ENCODE assay signal across 25 cellular contexts in the genomic region with DNA sequence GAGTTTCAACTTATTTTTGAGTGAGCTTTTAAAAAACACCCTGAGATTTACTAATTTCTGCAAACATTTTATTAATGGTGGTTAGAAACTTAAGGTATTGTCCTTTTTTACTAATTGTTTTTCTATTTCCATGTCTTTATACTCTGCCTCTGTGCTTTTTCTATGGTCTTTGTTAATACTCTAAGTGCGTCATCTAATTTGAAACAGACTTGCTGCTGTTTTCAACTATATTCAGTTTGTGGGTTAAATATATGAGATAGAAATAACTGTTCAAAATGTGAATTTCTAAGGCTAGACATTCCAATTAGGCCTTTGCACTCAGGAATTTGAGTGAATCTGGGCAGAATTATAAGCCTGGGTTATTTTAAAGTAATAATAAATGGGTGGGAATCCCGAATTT.
"Had no signal": no experiment of that assay in that cellular context is flagged by ENCODE, and none has a peak within 500 bp of the region (broad histone marks: within the 10 kb centered on the region; RNA-seq: fewer than 3 reads in every experiment).

No MANE protein-coding gene starts in this region.

- H3K4me1 Mint-ChIP-seq: memory B cell; naive B cell; nephron; stimulated activated memory B cell treated with anti-CD40 and anti-IgM and Interleukin-4, amounts not matched to agents 10 μg/mL and 1 μg/mL and 100 μg/mL, for 72 hours had no signal

- H3K4me3 ChIP-seq: dorsolateral prefrontal cortex, hepatocyte, left ventricle myocardium inferior, lower lobe of right lung, psoas muscle, right lobe of liver, spleen, tibial artery, upper lobe of left lung, uterus had no signal

- H3K9me3 ChIP-seq: lower lobe of right lung, psoas muscle, right lobe of liver, tibial artery, upper lobe of left lung, uterus had no signal

- H3K9me3 Mint-ChIP-seq: nephron; stimulated activated naive CD8-positive, alpha-beta T cell treated with anti-CD3 and anti-CD28 coated beads, Interleukin-15, Interleukin-2, amounts not matched to agents 100 ng/mL and 50 ng/mL, for 24 hours had no signal

- H3K36me3 Mint-ChIP-seq: memory B cell; naive B cell; stimulated activated memory B cell treated with anti-CD40 and anti-IgM and Interleukin-4, amounts not matched to agents 10 μg/mL and 1 μg/mL and 100 μg/mL, for 72 hours had no signal

- DNase-seq: cortex of kidney; dorsolateral prefrontal cortex; effector CD8-positive, alpha-beta T cell; head of caudate nucleus; kidney; left cardiac atrium; left ventricle myocardium inferior; lower lobe of right lung; naive B cell; psoas muscle; retina; right lobe of liver; spleen; stimulated activated CD4-positive, alpha-beta T cell treated with anti-CD3 and anti-CD28 coated beads, Interleukin-15, amount 100 ng/mL, for 24 hours; stimulated activated CD4-positive, alpha-beta T cell treated with anti-CD3 and anti-CD28 coated beads, Interleukin-1b, Interleukin-23, amount 100 ng/mL, for 48 hours; stimulated activated CD4-positive, alpha-beta T cell treated with anti-CD3 and anti-CD28 coated beads, Interleukin-4, amount 100 ng/mL, for 24 hours; tibial artery; upper lobe of left lung; uterus had no signal

- H3K4me2 ChIP-seq: hepatocyte had no signal

- H3K4me1 ChIP-seq: left ventricle myocardium inferior, lower lobe of right lung, parathyroid adenoma, psoas muscle, right lobe of liver, spleen, tibial artery, upper lobe of left lung, uterus had no signal

- H3K4me3 Mint-ChIP-seq: memory B cell; naive B cell; nephron; stimulated activated memory B cell treated with anti-CD40 and anti-IgM and Interleukin-4, amounts not matched to agents 10 μg/mL and 1 μg/mL and 100 μg/mL, for 72 hours; stimulated activated naive CD8-positive, alpha-beta T cell treated with anti-CD3 and anti-CD28 coated beads, Interleukin-15, Interleukin-2, amounts not matched to agents 100 ng/mL and 50 ng/mL, for 24 hours had no signal

- FAIRE-seq: kidney had no signal

- H3K27me3 ChIP-seq: dorsolateral prefrontal cortex, hepatocyte, right lobe of liver, spleen, tibial artery, upper lobe of left lung, uterus had no signal

- H3K27ac Mint-ChIP-seq: memory B cell; naive B cell; nephron; stimulated activated memory B cell treated with anti-CD40 and anti-IgM and Interleukin-4, amounts not matched to agents 10 μg/mL and 1 μg/mL and 100 μg/mL, for 72 hours; stimulated activated naive CD8-positive, alpha-beta T cell treated with anti-CD3 and anti-CD28 coated beads, Interleukin-15, Interleukin-2, amounts not matched to agents 100 ng/mL and 50 ng/mL, for 24 hours had no signal

- H3K27ac ChIP-seq: dorsolateral prefrontal cortex, hepatocyte, left ventricle myocardium inferior, lower lobe of right lung, parathyroid adenoma, psoas muscle, right lobe of liver, spleen, tibial artery, upper lobe of left lung, uterus had no signal

- H3K27me3 Mint-ChIP-seq: memory B cell; naive B cell; stimulated activated memory B cell treated with anti-CD40 and anti-IgM and Interleukin-4, amounts not matched to agents 10 μg/mL and 1 μg/mL and 100 μg/mL, for 72 hours; stimulated activated naive CD8-positive, alpha-beta T cell treated with anti-CD3 and anti-CD28 coated beads, Interleukin-15, Interleukin-2, amounts not matched to agents 100 ng/mL and 50 ng/mL, for 24 hours had no signal

- H3K9ac ChIP-seq: parathyroid adenoma had no signal

- H2AFZ ChIP-seq: hepatocyte, parathyroid adenoma had no signal

- H3K79me2 ChIP-seq: hepatocyte, parathyroid adenoma had no signal

- H3K36me3 ChIP-seq: left ventricle myocardium inferior, lower lobe of right lung, right lobe of liver, spleen, tibial artery, upper lobe of left lung, uterus had no signal
